ENCODE assay signal across 8 cellular contexts in the genomic region with DNA sequence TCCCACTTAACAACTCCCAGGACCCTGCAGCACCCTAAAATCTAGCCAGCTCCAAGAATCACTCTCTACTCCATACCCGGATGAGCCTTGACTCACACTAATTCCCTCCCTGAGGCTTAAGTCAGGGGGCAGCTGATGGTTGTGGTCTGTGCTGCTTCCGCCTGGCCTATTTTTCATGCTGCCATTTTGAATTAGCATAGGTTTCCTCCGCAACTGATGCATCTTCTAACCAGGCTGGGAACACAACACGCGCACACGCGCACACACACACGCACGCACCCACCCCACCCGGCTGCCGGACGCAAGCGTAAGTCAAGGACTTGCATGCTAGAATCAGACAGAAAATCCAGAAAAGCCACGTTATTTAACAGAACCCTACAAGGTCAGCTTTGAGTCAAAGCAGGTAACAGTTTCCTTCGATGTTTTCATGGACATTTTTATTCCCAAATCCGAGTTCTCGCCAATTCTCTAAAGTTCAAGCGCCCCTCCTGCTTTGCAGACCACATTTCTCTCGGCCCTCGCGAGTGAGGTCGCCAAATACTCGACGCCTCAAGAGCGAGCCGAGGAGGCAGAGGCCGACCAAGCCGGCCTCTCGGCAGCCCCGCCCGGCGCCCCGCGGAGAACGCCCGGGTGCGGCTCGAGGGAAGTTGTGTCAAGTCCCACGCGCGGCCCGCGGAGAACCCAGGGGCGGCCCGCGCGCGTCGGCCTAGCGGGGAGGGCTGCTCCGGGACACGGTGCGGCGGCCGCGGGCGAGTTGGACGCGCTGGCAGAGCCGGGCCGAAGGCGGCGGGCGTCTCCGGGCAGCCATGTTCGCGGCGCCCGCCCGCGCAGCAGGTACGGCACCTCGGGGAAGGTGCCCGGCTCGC. TPM values are rescaled to one million over a fixed set of nuclear protein-coding genes. Genes with fewer than 3 reads are reported as not detected.
DNase-seq lines count a peak whose midpoint lies in the region; ATAC-seq and TF ChIP-seq lines count a peak whose summit lies in the region.

No MANE protein-coding gene starts in this region.

- H3K27ac Mint-ChIP-seq in CD4-positive, alpha-beta T cell: peak overlapping the region; percentile 50

- peak overlapping the region; percentile 98 for H4K8ac ChIP-seq in trophoblast cell (ENCODE audit: low read depth, low read length)

- H3K9ac ChIP-seq in trophoblast cell (ENCODE audit: low read length): peak overlapping the region; percentile 93

- peak overlapping the region; percentile 70 for H2BK5ac ChIP-seq in trophoblast cell (ENCODE audit: low read depth, low read length, poor library complexity)

- no peaks in the 10 kb centered on the region for H3K36me3 Mint-ChIP-seq in CD4-positive, alpha-beta T cell (ENCODE audit: low read depth)

- peaks cover 20% of the 10 kb centered on the region for H3K79me1 ChIP-seq in trophoblast cell (ENCODE audit: low read length)

- H3K27me3 ChIP-seq in CD4-positive, alpha-beta T cell (ENCODE audit: control insufficient read depth, insufficient read depth, low read length): peaks cover 32% of the 10 kb centered on the region
- H3K27me3 ChIP-seq in ascending aorta (no peaks in the 10 kb centered on the region), right atrium auricular region (no peaks in the 10 kb centered on the region), trophoblast cell (ENCODE audit: insufficient read depth, low read length) (peaks cover 3% of the 10 kb centered on the region)

- H3K4me1 Mint-ChIP-seq in CD4-positive, alpha-beta T cell (ENCODE audit: low read depth): peaks cover 8% of the 10 kb centered on the region

- H3K36me3 ChIP-seq in ascending aorta (no peaks in the 10 kb centered on the region), right atrium auricular region (no peaks in the 10 kb centered on the region), trophoblast cell (ENCODE audit: control insufficient read depth in 1 of 2, insufficient read depth in 2 of 2, low read length in 2 of 2) (no peaks in the 10 kb centered on the region)

- H3K18ac ChIP-seq in trophoblast cell (ENCODE audit: low read length): peak overlapping the region; percentile 94

- no CpG with 5 or more reads among the region's 75 CpGs for WGBS in trophoblast cell (ENCODE audit: extremely low coverage, insufficient coverage, insufficient read length)

- no peak for TF ChIP-seq CTCF in CD4-positive, alpha-beta T cell (IDR thresholded peaks at IDR 0.05)
- TF ChIP-seq CTCF in RWPE1 (conservative IDR thresholded peaks at IDR 0.05; ENCODE audit: low read depth) (no peak), ascending aorta (IDR thresholded peaks at IDR 0.05) (no peak), right atrium auricular region (IDR thresholded peaks at IDR 0.05) (no peak)

- intact Hi-C loops in CD4-positive, alpha-beta T cell (cut with DNase I, micrococcal nuclease): no loop called here
- intact Hi-C loops in ascending aorta (cut with DNase I): loop anchor here (1.0 to 10.0 kb wide), 3 partner anchors 38 to 296 kb away; a partner anchor contains a TSS

- peak overlapping the region; percentile 84 for H2AK5ac ChIP-seq in trophoblast cell (ENCODE audit: low read length)

- POLR2A ChIA-PET in CD4-positive, alpha-beta T cell (lab: Charles Lee): interaction anchor here (1.1 to 1.5 kb wide), 3 partner anchors 19 to 41 kb away, joined by 3 to 7 read pairs (median 3); a partner anchor contains a TSS
- POLR2A ChIA-PET in RWPE1 (lab: Yijun Ruan, JAX; ENCODE audit: low non-redundant PET): no interaction called here

- H3K27ac ChIP-seq in CD4-positive, alpha-beta T cell (ENCODE audit: low read depth, low read length): no peak overlapping the region
- H3K27ac ChIP-seq in RWPE1 (peak overlapping the region; percentile 97), ascending aorta (peak overlapping the region; percentile 97), right atrium auricular region (peak overlapping the region; percentile 73 to 90), trophoblast cell (ENCODE audit: low read depth, low read length) (peak overlapping the region; percentile 78)

- H3K4me1 ChIP-seq in ascending aorta (peaks cover 0 to 9% of the 10 kb centered on the region in 2 donors), right atrium auricular region (peaks cover 0 to 7% of the 10 kb centered on the region in 2 donors), trophoblast cell (ENCODE audit: control insufficient read depth in 1 of 2, insufficient read depth in 2 of 2, low read length in 2 of 2) (peaks cover 3 to 11% of the 10 kb centered on the region in 2 experiments)

- CTCF ChIA-PET in CD4-positive, alpha-beta T cell (lab: Charles Lee): no interaction called here
- CTCF ChIA-PET in RWPE1 (lab: Yijun Ruan, JAX): interaction anchor here (0.6 to 0.7 kb wide), 2 partner anchors 44 to 367 kb away, joined by 3 read pairs; no protein-coding TSS in a partner anchor

- peaks cover 10% of the 10 kb centered on the region for H3K9me3 ChIP-seq in CD4-positive, alpha-beta T cell (ENCODE audit: control insufficient read depth, low read length)
- H3K9me3 ChIP-seq in ascending aorta: peaks cover 5% of the 10 kb centered on the region in 2 donors
- H3K9me3 ChIP-seq in right atrium auricular region: peaks cover 0 to 14% of the 10 kb centered on the region in 2 donors
- H3K9me3 ChIP-seq in trophoblast cell (ENCODE audit: insufficient read depth, low read depth, low read length): no peaks in the 10 kb centered on the region

- H2BK120ac ChIP-seq in trophoblast cell (ENCODE audit: insufficient read depth, low read length, poor library complexity): peak overlapping the region; percentile 89

- peak overlapping the region; percentile 91 for H4K91ac ChIP-seq in trophoblast cell (ENCODE audit: low read depth, low read length)

- peak overlapping the region; percentile 90 for H3K4me3 Mint-ChIP-seq in CD4-positive, alpha-beta T cell

- H2BK12ac ChIP-seq in trophoblast cell (ENCODE audit: low read length): peak overlapping the region; percentile 27

- no peaks in the 10 kb centered on the region for H3K9me3 Mint-ChIP-seq in CD4-positive, alpha-beta T cell

- peak in 5 of 10 experiments; percentile 2 to 39 (median 4) for DNase-seq in CD4-positive, alpha-beta T cell
- DNase-seq in RWPE1 (ENCODE audit: low spot score) (peak; percentile 61), ascending aorta (ENCODE audit: low spot score in 2 of 2) (peak in 1 of 2 donors; percentile 68), right atrium auricular region (ENCODE audit: low spot score) (no peak), trophoblast cell (peak in 1 of 2 donors; percentile 31), Kasumi-1 (lab: John Stamatoyannopoulos, UW) (no peak)

- H3K4ac ChIP-seq in trophoblast cell (ENCODE audit: low read depth, low read length): peak overlapping the region; percentile 97

- peak overlapping the region; percentile 82 for H2AFZ ChIP-seq in trophoblast cell (ENCODE audit: insufficient read depth, low read length, poor library complexity)

- H3K4me2 ChIP-seq in trophoblast cell (ENCODE audit: low read length): peak overlapping the region; percentile 79

- H3K4me3 ChIP-seq in ascending aorta: peak overlapping the region; percentile 94 to 97
- peak overlapping the region; percentile 78 to 97 for H3K4me3 ChIP-seq in right atrium auricular region
- H3K4me3 ChIP-seq in trophoblast cell (ENCODE audit: low read depth, low read length): peak overlapping the region; percentile 96

- peak overlapping the region; percentile 99 for H3K14ac ChIP-seq in trophoblast cell (ENCODE audit: low read length)

- ATAC-seq in CD4-positive, alpha-beta T cell (ENCODE audit: poor library complexity): peak; percentile 41
- ATAC-seq in GM19351 (IDR thresholded peaks at IDR 0.05; ENCODE audit: unreplicated experiment) (peak; percentile 23), HG03442 (IDR thresholded peaks at IDR 0.05; ENCODE audit: unreplicated experiment) (peak; percentile 37)

- no peak overlapping the region for H3K23ac ChIP-seq in trophoblast cell (ENCODE audit: low read length)

- H3K27me3 Mint-ChIP-seq in CD4-positive, alpha-beta T cell: peaks cover 58% of the 10 kb centered on the region

- H3K79me2 ChIP-seq in trophoblast cell (ENCODE audit: control insufficient read depth, insufficient read depth, low read length, poor library complexity): peaks cover 13% of the 10 kb centered on the region

- peak overlapping the region; percentile 89 for H4K12ac ChIP-seq in trophoblast cell (ENCODE audit: low read depth, low read length)

RNA-seq across cellular contexts. Expression of a gene that starts 1.0 kb away (rescaled TPM):
- 1 to 10 TPM; 2.4 to 3.2 TPM for total RNA-seq in CD4-positive, alpha-beta T cell
- total RNA-seq in ascending aorta (31.0 TPM), right atrium auricular region (10 to 100 TPM; 20.2 to 33.3 TPM)
- 44.0 and 47.0 TPM in 2 replicates for polyA plus RNA-seq in trophoblast cell (2013)

RNA-seq across cellular contexts. Expression of a gene that starts 37.9 kb away (rescaled TPM):
- 1 to 10 TPM; 4.3 to 5.2 TPM for total RNA-seq in CD4-positive, alpha-beta T cell
- 7.3 TPM for total RNA-seq in ascending aorta
- 1 to 10 TPM; 6.1 to 8.5 TPM for total RNA-seq in right atrium auricular region
- polyA plus RNA-seq in trophoblast cell (2013): 41.6 and 44.7 TPM in 2 replicates

RNA-seq across cellular contexts. Expression of a gene that starts 39.6 kb away (rescaled TPM):
- total RNA-seq in CD4-positive, alpha-beta T cell: 1 to 10 TPM; 7.0 to 7.4 TPM
- total RNA-seq in ascending aorta (4.8 TPM), right atrium auricular region (1 to 10 TPM; 2.0 to 3.3 TPM)
- polyA plus RNA-seq in trophoblast cell (2013): 18.2 and 18.6 TPM in 2 replicates
